In the genomic region with DNA sequence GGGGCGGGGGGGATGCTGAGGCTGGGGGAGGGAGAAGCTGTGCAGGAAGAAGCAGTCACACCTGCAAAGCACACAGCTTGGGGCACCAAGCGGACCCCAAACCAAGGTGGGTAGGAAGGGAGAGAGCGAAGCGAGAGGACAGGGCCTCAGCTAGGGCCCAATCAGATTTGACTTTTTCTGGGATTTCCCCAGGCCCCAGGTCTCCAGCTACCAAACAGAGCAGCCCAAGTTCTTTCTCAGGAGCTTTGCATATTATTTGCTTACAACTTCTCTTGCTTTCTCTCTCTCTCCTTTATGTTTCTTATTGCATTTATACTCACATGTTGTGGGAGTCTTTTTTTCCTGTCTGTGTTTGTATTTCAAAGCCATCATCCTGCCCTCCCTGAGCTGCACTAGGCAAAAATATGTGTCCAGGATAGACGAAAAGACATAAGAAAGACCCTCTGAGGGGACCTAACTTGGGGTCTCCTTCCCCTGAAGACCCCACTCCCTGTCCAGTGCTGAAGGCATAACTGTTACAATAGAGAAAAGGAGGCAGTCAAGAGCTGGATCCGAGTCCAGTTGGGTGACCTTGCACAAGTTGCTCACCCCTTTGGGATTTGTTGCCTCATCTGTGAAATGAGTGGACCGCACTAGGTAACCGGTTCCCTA, we compare ENCODE assay signal across 10 cellular contexts.
DNase-seq lines count a peak whose midpoint lies in the region; ATAC-seq, FAIRE-seq and TF ChIP-seq lines count a peak whose summit lies in the region.
"Had no signal": no experiment of that assay in that cellular context is flagged by ENCODE, and none has a peak within 500 bp of the region (broad histone marks: within the 10 kb centered on the region; RNA-seq: fewer than 3 reads in every experiment).

No MANE protein-coding gene starts in this region.

- ATAC-seq in GM21360 (IDR thresholded peaks at IDR 0.05; ENCODE audit: unreplicated experiment) (peak; percentile 23), HG03520 (IDR thresholded peaks at IDR 0.05; ENCODE audit: unreplicated experiment) (peak; percentile 27)
- no peak for ATAC-seq in central memory CD8-positive, alpha-beta T cell (replicated peaks; ENCODE audit: extremely low read depth, poor library complexity, severe bottlenecking)

- no peak for TF ChIP-seq CTCF in GM13976 (IDR thresholded peaks at IDR 0.05; ENCODE audit: borderline replicate concordance, control extremely low read depth, extremely low read depth, insufficient read depth, missing control alignments)

- FAIRE-seq in RCC 7860 (lab: Jason Lieb, UNC) = no peak

- H3K36me3 Mint-ChIP-seq in central memory CD8-positive, alpha-beta T cell (ENCODE audit: insufficient read depth) = peaks cover 7% of the 10 kb centered on the region

- in situ Hi-C loops in GM13976 (cut with MboI; ENCODE audit: low sequenced_read_pairs, unreplicated experiment) = no loop called here

- H3K27me3 Mint-ChIP-seq in central memory CD8-positive, alpha-beta T cell = no peaks in the 10 kb centered on the region

- H3K4me1 Mint-ChIP-seq in central memory CD8-positive, alpha-beta T cell = peaks cover 51% of the 10 kb centered on the region

- H3K4me3 Mint-ChIP-seq in central memory CD8-positive, alpha-beta T cell = peak overlapping the region; percentile 78
- H3K4me3 Mint-ChIP-seq: neural crest cell had no signal

- H3K9me3 Mint-ChIP-seq in central memory CD8-positive, alpha-beta T cell = no peaks in the 10 kb centered on the region
- H3K9me3 Mint-ChIP-seq: neural crest cell had no signal

- peak; percentile 74 for DNase-seq in GM13976 (ENCODE audit: low spot score)
- no peak for DNase-seq in central memory CD8-positive, alpha-beta T cell (ENCODE audit: low spot score in 2 of 2)
- no peak for DNase-seq in effector CD8-positive, alpha-beta T cell (lab: John Stamatoyannopoulos, UW)
- DNase-seq in NCI-H1105 (lab: John Stamatoyannopoulos, UW) = no peak
- DNase-seq in inferior parietal cortex (ENCODE audit: extremely low spot score) = no peak
- no peak for DNase-seq in RCC 7860 (ENCODE audit: low spot score)
- DNase-seq: NCI-H1105 treated with DMSO at 0.1 percent for 48 hours had no signal

- peak overlapping the region; percentile 93 for H3K27ac Mint-ChIP-seq in central memory CD8-positive, alpha-beta T cell (ENCODE audit: low read depth)
